In the genomic region with DNA sequence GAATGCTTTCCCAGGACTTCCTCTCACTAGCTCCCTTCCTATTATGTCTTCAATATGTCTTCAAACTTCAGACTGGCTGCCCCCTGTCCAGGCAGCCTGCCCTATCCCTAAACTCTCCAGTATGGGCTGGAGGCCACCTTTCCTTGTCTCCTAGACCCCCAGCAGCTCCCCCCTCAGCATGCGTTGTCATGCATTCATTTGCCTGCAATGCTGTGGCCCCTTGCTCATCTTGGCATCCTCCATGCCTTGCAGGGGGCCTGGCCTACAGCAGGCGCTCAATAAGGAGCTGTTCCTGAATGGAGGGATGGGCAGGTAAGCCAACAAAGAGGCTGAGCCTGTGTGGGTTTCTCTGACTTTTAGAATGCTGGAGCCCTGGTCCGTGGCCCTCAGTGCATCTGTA, we compare ENCODE assay signal across 19 cellular contexts.
"Had no signal": no experiment of that assay in that cellular context is flagged by ENCODE, and none has a peak within 500 bp of the region (broad histone marks: within the 10 kb centered on the region; RNA-seq: fewer than 3 reads in every experiment).

No MANE protein-coding gene starts in this region.

- H3K4me2 ChIP-seq: smooth muscle cell had no signal

- H3K36me3 ChIP-seq: colonic mucosa, right atrium auricular region, thoracic aorta, transverse colon had no signal

- H3K27ac ChIP-seq: colonic mucosa, foreskin keratinocyte, right atrium auricular region, thoracic aorta, transverse colon had no signal

- H3K27me3 ChIP-seq: colonic mucosa, foreskin keratinocyte, right atrium auricular region, transverse colon had no signal

- H3K4me3 Mint-ChIP-seq: endodermal cell; naive thymus-derived CD4-positive, alpha-beta T cell; nephron progenitor cell; stimulated activated naive CD8-positive, alpha-beta T cell treated with anti-CD3 and anti-CD28 coated beads, Interleukin-15, amount 100 ng/mL, for 72 hours had no signal

- H3K9me3 ChIP-seq: colonic mucosa, right atrium auricular region, thoracic aorta, transverse colon had no signal

- H3K27ac Mint-ChIP-seq: endodermal cell, nephron progenitor cell had no signal

- H3K27me3 Mint-ChIP-seq: stimulated activated naive CD8-positive, alpha-beta T cell treated with anti-CD3 and anti-CD28 coated beads, Interleukin-15, amount 100 ng/mL, for 72 hours had no signal

- H3K4me3 ChIP-seq: colonic mucosa, lung, right atrium auricular region, smooth muscle cell, thoracic aorta, transverse colon had no signal

- DNase-seq: colonic mucosa; dermis blood vessel endothelial cell; effector CD4-positive, alpha-beta T cell; endodermal cell; erythroblast; foreskin keratinocyte; kidney; left colon; left ventricle myocardium superior; naive thymus-derived CD4-positive, alpha-beta T cell; nephron progenitor cell; posterior cingulate gyrus; stimulated activated CD4-positive, alpha-beta T cell treated with anti-CD3 and anti-CD28 coated beads, Interleukin-2, amount 100 ng/mL, for 48 hours; stimulated activated naive CD8-positive, alpha-beta T cell treated with anti-CD3 and anti-CD28 coated beads, Interleukin-15, amount 100 ng/mL, for 72 hours; transverse colon had no signal

- ATAC-seq: foreskin keratinocyte; left colon; left ventricle myocardium superior; naive thymus-derived CD4-positive, alpha-beta T cell; stimulated activated naive CD8-positive, alpha-beta T cell treated with anti-CD3 and anti-CD28 coated beads, Interleukin-15, amount 100 ng/mL, for 72 hours had no signal

- H3K9me3 Mint-ChIP-seq: endodermal cell; naive thymus-derived CD4-positive, alpha-beta T cell; nephron progenitor cell; stimulated activated naive CD8-positive, alpha-beta T cell treated with anti-CD3 and anti-CD28 coated beads, Interleukin-15, amount 100 ng/mL, for 72 hours had no signal
